ENCODE assay signal across 1 cellular context in the genomic region with DNA sequence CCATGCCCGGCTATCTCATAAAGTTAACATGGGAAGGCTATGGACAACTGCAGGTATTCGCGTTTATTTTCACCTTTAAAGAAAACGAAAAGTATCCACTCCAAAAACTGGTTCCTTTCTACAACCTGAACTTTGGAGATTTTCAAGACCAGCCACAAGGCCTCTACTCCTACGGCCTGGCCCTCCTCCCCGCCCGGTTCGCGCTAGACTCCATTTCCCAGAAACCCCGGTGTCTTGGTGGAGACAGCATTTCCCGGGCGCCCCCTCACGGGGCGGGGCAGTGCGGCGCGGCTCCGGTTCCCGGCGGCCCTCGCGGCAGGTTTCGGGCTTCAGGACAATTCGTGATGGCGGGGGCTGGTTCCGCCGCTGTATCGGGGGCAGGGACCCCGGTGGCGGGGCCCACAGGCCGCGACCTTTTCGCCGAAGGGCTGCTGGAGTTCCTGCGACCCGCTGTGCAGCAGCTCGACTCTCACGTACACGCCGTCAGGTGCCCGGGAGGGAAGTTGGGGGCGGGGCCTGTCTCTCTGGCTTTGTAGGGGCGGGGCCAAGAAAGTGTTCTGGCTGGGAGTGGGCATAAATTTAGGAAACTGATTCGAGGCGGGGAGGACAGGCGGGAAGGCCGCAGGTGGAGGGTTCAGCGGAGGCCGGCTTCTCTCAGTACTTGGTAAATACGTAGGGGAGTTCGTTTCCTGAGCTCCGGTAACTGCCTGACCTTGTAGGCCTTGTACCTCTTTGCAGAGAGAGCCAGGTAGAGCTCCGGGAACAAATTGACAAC.
TF ChIP-seq lines count a peak whose summit lies in the region.

A gene with protein sequence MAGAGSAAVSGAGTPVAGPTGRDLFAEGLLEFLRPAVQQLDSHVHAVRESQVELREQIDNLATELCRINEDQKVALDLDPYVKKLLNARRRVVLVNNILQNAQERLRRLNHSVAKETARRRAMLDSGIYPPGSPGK (plus strand): TSS at position 304 of the 775 bp plus-strand sequence. CDS start 41 bp downstream, at position 345.

TF ChIP-seq in SK-N-SH, 30 proteins besides CTCF, POLR2A, EP300 and RAD21 (continued from another document):
- TF ChIP-seq, protein P1, sequence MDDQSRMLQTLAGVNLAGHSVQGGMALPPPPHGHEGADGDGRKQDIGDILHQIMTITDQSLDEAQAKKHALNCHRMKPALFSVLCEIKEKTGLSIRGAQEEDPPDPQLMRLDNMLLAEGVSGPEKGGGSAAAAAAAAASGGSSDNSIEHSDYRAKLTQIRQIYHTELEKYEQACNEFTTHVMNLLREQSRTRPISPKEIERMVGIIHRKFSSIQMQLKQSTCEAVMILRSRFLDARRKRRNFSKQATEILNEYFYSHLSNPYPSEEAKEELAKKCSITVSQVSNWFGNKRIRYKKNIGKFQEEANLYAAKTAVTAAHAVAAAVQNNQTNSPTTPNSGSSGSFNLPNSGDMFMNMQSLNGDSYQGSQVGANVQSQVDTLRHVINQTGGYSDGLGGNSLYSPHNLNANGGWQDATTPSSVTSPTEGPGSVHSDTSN (IDR thresholded peaks at IDR 0.05): no peak
- peak; percentile 75; the same call in 1 of the 2 replicates for TF ChIP-seq SIN3A (IDR thresholded peaks at IDR 0.05; ENCODE audit: borderline replicate concordance, low read depth, low read length)
- peak; percentile 62; the same call in 1 of the 2 replicates for TF ChIP-seq ELF1 (IDR thresholded peaks at IDR 0.05)
- TF ChIP-seq, protein P2, sequence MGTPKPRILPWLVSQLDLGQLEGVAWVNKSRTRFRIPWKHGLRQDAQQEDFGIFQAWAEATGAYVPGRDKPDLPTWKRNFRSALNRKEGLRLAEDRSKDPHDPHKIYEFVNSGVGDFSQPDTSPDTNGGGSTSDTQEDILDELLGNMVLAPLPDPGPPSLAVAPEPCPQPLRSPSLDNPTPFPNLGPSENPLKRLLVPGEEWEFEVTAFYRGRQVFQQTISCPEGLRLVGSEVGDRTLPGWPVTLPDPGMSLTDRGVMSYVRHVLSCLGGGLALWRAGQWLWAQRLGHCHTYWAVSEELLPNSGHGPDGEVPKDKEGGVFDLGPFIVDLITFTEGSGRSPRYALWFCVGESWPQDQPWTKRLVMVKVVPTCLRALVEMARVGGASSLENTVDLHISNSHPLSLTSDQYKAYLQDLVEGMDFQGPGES (IDR thresholded peaks at IDR 0.05; ENCODE audit: low read depth, low read length): no peak
- TF ChIP-seq NFIC (IDR thresholded peaks at IDR 0.05; ENCODE audit: borderline replicate concordance): no peak
- TF ChIP-seq, protein P3, sequence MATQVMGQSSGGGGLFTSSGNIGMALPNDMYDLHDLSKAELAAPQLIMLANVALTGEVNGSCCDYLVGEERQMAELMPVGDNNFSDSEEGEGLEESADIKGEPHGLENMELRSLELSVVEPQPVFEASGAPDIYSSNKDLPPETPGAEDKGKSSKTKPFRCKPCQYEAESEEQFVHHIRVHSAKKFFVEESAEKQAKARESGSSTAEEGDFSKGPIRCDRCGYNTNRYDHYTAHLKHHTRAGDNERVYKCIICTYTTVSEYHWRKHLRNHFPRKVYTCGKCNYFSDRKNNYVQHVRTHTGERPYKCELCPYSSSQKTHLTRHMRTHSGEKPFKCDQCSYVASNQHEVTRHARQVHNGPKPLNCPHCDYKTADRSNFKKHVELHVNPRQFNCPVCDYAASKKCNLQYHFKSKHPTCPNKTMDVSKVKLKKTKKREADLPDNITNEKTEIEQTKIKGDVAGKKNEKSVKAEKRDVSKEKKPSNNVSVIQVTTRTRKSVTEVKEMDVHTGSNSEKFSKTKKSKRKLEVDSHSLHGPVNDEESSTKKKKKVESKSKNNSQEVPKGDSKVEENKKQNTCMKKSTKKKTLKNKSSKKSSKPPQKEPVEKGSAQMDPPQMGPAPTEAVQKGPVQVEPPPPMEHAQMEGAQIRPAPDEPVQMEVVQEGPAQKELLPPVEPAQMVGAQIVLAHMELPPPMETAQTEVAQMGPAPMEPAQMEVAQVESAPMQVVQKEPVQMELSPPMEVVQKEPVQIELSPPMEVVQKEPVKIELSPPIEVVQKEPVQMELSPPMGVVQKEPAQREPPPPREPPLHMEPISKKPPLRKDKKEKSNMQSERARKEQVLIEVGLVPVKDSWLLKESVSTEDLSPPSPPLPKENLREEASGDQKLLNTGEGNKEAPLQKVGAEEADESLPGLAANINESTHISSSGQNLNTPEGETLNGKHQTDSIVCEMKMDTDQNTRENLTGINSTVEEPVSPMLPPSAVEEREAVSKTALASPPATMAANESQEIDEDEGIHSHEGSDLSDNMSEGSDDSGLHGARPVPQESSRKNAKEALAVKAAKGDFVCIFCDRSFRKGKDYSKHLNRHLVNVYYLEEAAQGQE (IDR thresholded peaks at IDR 0.05; ENCODE audit: low read depth, low read length): 0 out of 2 replicates have a peak, but pooled peaks have one; percentile 18
- no peak for TF ChIP-seq MEF2A (IDR thresholded peaks at IDR 0.05; ENCODE audit: borderline replicate concordance, low read depth)
- TF ChIP-seq YY1 (IDR thresholded peaks at IDR 0.05; ENCODE audit: low read depth): peak; percentile 70; the same call in 1 of the 2 replicates
- peak; percentile 56; the same call in 1 of the 2 replicates for TF ChIP-seq MXI1 (IDR thresholded peaks at IDR 0.05; ENCODE audit: low read depth, low read length)
- TF ChIP-seq JUND (IDR thresholded peaks at IDR 0.05): no peak
- TF ChIP-seq, protein P4, sequence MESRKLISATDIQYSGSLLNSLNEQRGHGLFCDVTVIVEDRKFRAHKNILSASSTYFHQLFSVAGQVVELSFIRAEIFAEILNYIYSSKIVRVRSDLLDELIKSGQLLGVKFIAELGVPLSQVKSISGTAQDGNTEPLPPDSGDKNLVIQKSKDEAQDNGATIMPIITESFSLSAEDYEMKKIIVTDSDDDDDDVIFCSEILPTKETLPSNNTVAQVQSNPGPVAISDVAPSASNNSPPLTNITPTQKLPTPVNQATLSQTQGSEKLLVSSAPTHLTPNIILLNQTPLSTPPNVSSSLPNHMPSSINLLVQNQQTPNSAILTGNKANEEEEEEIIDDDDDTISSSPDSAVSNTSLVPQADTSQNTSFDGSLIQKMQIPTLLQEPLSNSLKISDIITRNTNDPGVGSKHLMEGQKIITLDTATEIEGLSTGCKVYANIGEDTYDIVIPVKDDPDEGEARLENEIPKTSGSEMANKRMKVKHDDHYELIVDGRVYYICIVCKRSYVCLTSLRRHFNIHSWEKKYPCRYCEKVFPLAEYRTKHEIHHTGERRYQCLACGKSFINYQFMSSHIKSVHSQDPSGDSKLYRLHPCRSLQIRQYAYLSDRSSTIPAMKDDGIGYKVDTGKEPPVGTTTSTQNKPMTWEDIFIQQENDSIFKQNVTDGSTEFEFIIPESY (IDR thresholded peaks at IDR 0.05; ENCODE audit: borderline replicate concordance, low read depth): no peak
- no peak for TF ChIP-seq RXRA (IDR thresholded peaks at IDR 0.05; ENCODE audit: borderline replicate concordance, low read depth)
- no peak for TF ChIP-seq FOXM1 (IDR thresholded peaks at IDR 0.05; ENCODE audit: low read depth)
- peak; percentile 76 for TF ChIP-seq GABPA (IDR thresholded peaks at IDR 0.05; ENCODE audit: low read depth)
- no peak for TF ChIP-seq SMC3 (IDR thresholded peaks at IDR 0.05; ENCODE audit: low read depth, low read length)
- TF ChIP-seq TAF1 (IDR thresholded peaks at IDR 0.05; ENCODE audit: borderline replicate concordance, low read depth, low read length): peak; percentile 56; the same call in 1 of the 2 replicates
- TF ChIP-seq RCOR1 (IDR thresholded peaks at IDR 0.05; ENCODE audit: low read length): no peak
- TF ChIP-seq RFX5 (IDR thresholded peaks at IDR 0.05; ENCODE audit: low read length): no peak
- TF ChIP-seq TEAD4 (IDR thresholded peaks at IDR 0.05; ENCODE audit: borderline replicate concordance, insufficient read depth): no peak
- TF ChIP-seq, protein P5, sequence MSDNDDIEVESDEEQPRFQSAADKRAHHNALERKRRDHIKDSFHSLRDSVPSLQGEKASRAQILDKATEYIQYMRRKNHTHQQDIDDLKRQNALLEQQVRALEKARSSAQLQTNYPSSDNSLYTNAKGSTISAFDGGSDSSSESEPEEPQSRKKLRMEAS (IDR thresholded peaks at IDR 0.05; ENCODE audit: low read depth): no peak; the same call in 1 of the 2 replicates
- TF ChIP-seq POLR2AphosphoS5 (IDR thresholded peaks at IDR 0.05; ENCODE audit: low read depth, low read length): peak; percentile 91
- no peak for TF ChIP-seq EZH2phosphoT487 (IDR thresholded peaks at IDR 0.05; ENCODE audit: borderline replicate concordance, low read depth)
